ENCODE assay signal across 16 cellular contexts in the genomic region with DNA sequence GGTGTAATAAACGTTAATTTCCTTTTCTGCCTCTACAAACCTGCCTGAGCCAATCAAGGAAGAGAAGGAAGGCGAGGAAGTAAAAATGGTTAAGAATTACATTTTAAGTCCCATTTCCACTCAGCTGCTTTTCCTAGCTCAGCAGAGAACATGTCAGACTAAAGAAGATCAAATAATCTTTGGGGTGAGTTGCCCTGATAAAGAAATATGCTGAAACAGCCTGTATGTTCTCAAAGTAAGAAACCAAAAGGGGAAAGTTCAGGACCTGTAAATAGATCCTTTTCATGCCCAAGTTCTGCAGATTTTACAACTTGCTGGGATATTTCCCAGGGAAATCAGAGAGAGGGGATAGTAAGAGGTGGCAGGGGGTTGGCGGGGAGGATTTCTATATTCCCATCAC. TPM values are rescaled to one million over a fixed set of nuclear protein-coding genes. Genes with fewer than 3 reads are reported as not detected.
A peak's percentile ranks its signal among the peaks of the same experiment; 100 is the strongest.
DNase-seq lines count a peak whose midpoint lies in the region; ATAC-seq and TF ChIP-seq lines count a peak whose summit lies in the region.
"Had no signal": no experiment of that assay in that cellular context is flagged by ENCODE, and none has a peak within 500 bp of the region (broad histone marks: within the 10 kb centered on the region; RNA-seq: fewer than 3 reads in every experiment).

No MANE protein-coding gene starts in this region.

- intact Hi-C loops in CD14-positive monocyte (cut with micrococcal nuclease): loop anchor here (5.0 to 10.0 kb wide), 3 partner anchors 34 to 49 kb away; no protein-coding TSS in a partner anchor

- peak overlapping the region; percentile 83 to 100 (median 92) for H3K27ac Mint-ChIP-seq in CD14-positive monocyte
- H3K27ac Mint-ChIP-seq in HFFc6: peak overlapping the region; percentile 99
- H3K27ac Mint-ChIP-seq in activated naive CD8-positive, alpha-beta T cell treated with anti-CD3 and anti-CD28 coated beads, Interleukin-2, amount 50 U/mL, for 24 hours: peak overlapping the region; percentile 100
- H3K27ac Mint-ChIP-seq in natural killer cell treated with Interleukin-12 subunit alpha and Interleukin-12 subunit beta and Interleukin-15 and Interleukin-18, amount 100 ng/mL, for 72 hours: peak overlapping the region; percentile 91 to 96
- H3K27ac Mint-ChIP-seq: endodermal cell, IgD-negative memory B cell had no signal

- no peak for DNase-seq in CD14-positive monocyte (ENCODE audit: low spot score)
- DNase-seq in HFFc6: no peak
- DNase-seq in activated naive CD8-positive, alpha-beta T cell treated with anti-CD3 and anti-CD28 coated beads, Interleukin-2, amount 50 U/mL, for 24 hours: no peak
- DNase-seq in natural killer cell treated with Interleukin-12 subunit alpha and Interleukin-12 subunit beta and Interleukin-15 and Interleukin-18, amount 100 ng/mL, for 72 hours (ENCODE audit: low spot score): no peak
- DNase-seq in mesenteric fat pad (ENCODE audit: low spot score): no peak
- no peak for DNase-seq in KBM-7
- DNase-seq: activated CD4-positive, CD25-positive, alpha-beta regulatory T cell; activated effector memory CD4-positive, alpha-beta T cell treated with Interleukin-2 at 50 U/mL for 16 hours; C1 segment of cervical spinal cord; endodermal cell; islet precursor cell; NCI-H1092; uterus had no signal

- in situ Hi-C loops in KBM-7 (cut with MboI; ENCODE audit: low pct_unique_long_range_greater_than_20kb, low sequenced_read_pairs): no loop called here

- H3K4me3 Mint-ChIP-seq in CD14-positive monocyte (no peak overlapping the region), HFFc6 (no peak overlapping the region)
- no peak overlapping the region for H3K4me3 Mint-ChIP-seq in activated naive CD8-positive, alpha-beta T cell treated with anti-CD3 and anti-CD28 coated beads, Interleukin-2, amount 50 U/mL, for 24 hours
- peak overlapping the region; percentile 60 for H3K4me3 Mint-ChIP-seq in natural killer cell treated with Interleukin-12 subunit alpha and Interleukin-12 subunit beta and Interleukin-15 and Interleukin-18, amount 100 ng/mL, for 72 hours
- H3K4me3 Mint-ChIP-seq: endodermal cell, IgD-negative memory B cell had no signal

- ATAC-seq in activated naive CD8-positive, alpha-beta T cell treated with anti-CD3 and anti-CD28 coated beads, Interleukin-2, amount 50 U/mL, for 24 hours: no peak
- ATAC-seq in natural killer cell treated with Interleukin-12 subunit alpha and Interleukin-12 subunit beta and Interleukin-15 and Interleukin-18, amount 100 ng/mL, for 72 hours: no peak
- no peak for ATAC-seq in GM21786 (IDR thresholded peaks at IDR 0.05; ENCODE audit: unreplicated experiment)
- ATAC-seq: gastroesophageal sphincter had no signal

- H3K27me3 Mint-ChIP-seq in CD14-positive monocyte (ENCODE audit: low read depth in 3 of 3): peaks cover 0 to 6% (median 1%) of the 10 kb centered on the region in 3 donors
- no peaks in the 10 kb centered on the region for H3K27me3 Mint-ChIP-seq in HFFc6 (ENCODE audit: insufficient read depth)
- no peaks in the 10 kb centered on the region for H3K27me3 Mint-ChIP-seq in activated naive CD8-positive, alpha-beta T cell treated with anti-CD3 and anti-CD28 coated beads, Interleukin-2, amount 50 U/mL, for 24 hours
- H3K27me3 Mint-ChIP-seq in natural killer cell treated with Interleukin-12 subunit alpha and Interleukin-12 subunit beta and Interleukin-15 and Interleukin-18, amount 100 ng/mL, for 72 hours: no peaks in the 10 kb centered on the region
- H3K27me3 Mint-ChIP-seq: IgD-negative memory B cell had no signal

- TF ChIP-seq CTCF in CD14-positive monocyte (IDR thresholded peaks at IDR 0.05): no peak
- TF ChIP-seq CTCF in HFFc6 (IDR thresholded peaks at IDR 0.05): no peak

- H3K4me1 Mint-ChIP-seq in CD14-positive monocyte: peaks cover 58% of the 10 kb centered on the region
- H3K4me1 Mint-ChIP-seq in HFFc6 (ENCODE audit: low read depth): peaks cover 62% of the 10 kb centered on the region
- H3K4me1 Mint-ChIP-seq in activated naive CD8-positive, alpha-beta T cell treated with anti-CD3 and anti-CD28 coated beads, Interleukin-2, amount 50 U/mL, for 24 hours: peaks cover 86% of the 10 kb centered on the region
- H3K4me1 Mint-ChIP-seq in natural killer cell treated with Interleukin-12 subunit alpha and Interleukin-12 subunit beta and Interleukin-15 and Interleukin-18, amount 100 ng/mL, for 72 hours (ENCODE audit: low read depth in 2 of 2): peaks cover 47 to 60% of the 10 kb centered on the region in 2 donors

- peaks cover 0 to 3% (median 0%) of the 10 kb centered on the region in 7 donors for H3K9me3 Mint-ChIP-seq in CD14-positive monocyte
- no peaks in the 10 kb centered on the region for H3K9me3 Mint-ChIP-seq in HFFc6
- peaks cover 21% of the 10 kb centered on the region for H3K9me3 Mint-ChIP-seq in activated naive CD8-positive, alpha-beta T cell treated with anti-CD3 and anti-CD28 coated beads, Interleukin-2, amount 50 U/mL, for 24 hours
- peaks cover 5% of the 10 kb centered on the region for H3K9me3 Mint-ChIP-seq in natural killer cell treated with Interleukin-12 subunit alpha and Interleukin-12 subunit beta and Interleukin-15 and Interleukin-18, amount 100 ng/mL, for 72 hours
- H3K9me3 Mint-ChIP-seq: endodermal cell, IgD-negative memory B cell had no signal

- H3K36me3 Mint-ChIP-seq in CD14-positive monocyte (peaks cover 0 to 12% of the 10 kb centered on the region in 2 donors), HFFc6 (ENCODE audit: low read depth) (no peaks in the 10 kb centered on the region)
- peaks cover 14% of the 10 kb centered on the region for H3K36me3 Mint-ChIP-seq in activated naive CD8-positive, alpha-beta T cell treated with anti-CD3 and anti-CD28 coated beads, Interleukin-2, amount 50 U/mL, for 24 hours (ENCODE audit: low read depth)
- peaks cover 10% of the 10 kb centered on the region for H3K36me3 Mint-ChIP-seq in natural killer cell treated with Interleukin-12 subunit alpha and Interleukin-12 subunit beta and Interleukin-15 and Interleukin-18, amount 100 ng/mL, for 72 hours
- H3K36me3 Mint-ChIP-seq: IgD-negative memory B cell had no signal

RNA-seq across cellular contexts. Expression of a gene that starts 55.5 kb away (rescaled TPM):
- polyA plus RNA-seq in CD14-positive monocyte: 1 to 10 TPM; 1.1 to 1.6 TPM
- 10 to 100 TPM; 49.2 to 81.5 (median 76.2) TPM for total RNA-seq in HFFc6 (2021; fragmentation: NEBNext Ultra II Directional; extraction: Animal tissue kit (Norgen Biotek cat#: 25700))
- total RNA-seq in natural killer cell treated with Interleukin-12 subunit alpha and Interleukin-12 subunit beta and Interleukin-15 and Interleukin-18, amount 100 ng/mL, for 72 hours: 100 to 1,000 TPM in 1 of 2 donors, 10 to 100 TPM in 1; 62.0 to 153 TPM
- total RNA-seq in mesenteric fat pad: 45.7 TPM
